20 cellular contexts compared by ENCODE assay signal in genomic region chrX:37803057-37803456, GRCh38. TPM values are rescaled to one million over a fixed set of nuclear protein-coding genes. Genes with fewer than 3 reads are reported as not detected.
DNase-seq lines count a peak whose midpoint lies in the region; ATAC-seq, FAIRE-seq and TF ChIP-seq lines count a peak whose summit lies in the region.
"Had no signal": no experiment of that assay in that cellular context is flagged by ENCODE, and none has a peak within 500 bp of the region (broad histone marks: within the 10 kb centered on the region; RNA-seq: fewer than 3 reads in every experiment).

No MANE protein-coding gene starts in this region.

- peak; percentile 79 for FAIRE-seq in GM12892 (lab: Jason Lieb, UNC)
- FAIRE-seq: A204.1, HTR-8/SVneo had no signal

- DNase-seq in GM12892 (ENCODE audit: insufficient read length) (no peak), COLO829 (ENCODE audit: low spot score) (no peak)
- no peak for DNase-seq in activated CD4-positive, CD25-positive, alpha-beta regulatory T cell (lab: John Stamatoyannopoulos, UW)
- DNase-seq: ACHN; CD4-positive, CD25-positive, alpha-beta regulatory T cell; CD8-positive, alpha-beta memory T cell; DMS79 treated with DMSO at 0.1 percent for 48 hours; EL; GOT3; H7 had no signal

- H3K4me3 Mint-ChIP-seq in IgD-negative memory B cell = no peak overlapping the region
- H3K4me3 Mint-ChIP-seq: CD4-positive, CD25-positive, alpha-beta regulatory T cell; CD8-positive, alpha-beta memory T cell had no signal

- H3K27ac Mint-ChIP-seq in IgD-negative memory B cell = peak overlapping the region in 2 of 3 donors; percentile 18 to 63
- H3K27ac Mint-ChIP-seq: CD4-positive, CD25-positive, alpha-beta regulatory T cell; CD8-positive, alpha-beta memory T cell had no signal

- peak overlapping the region; percentile 54 to 98 (median 76) for H3K4me2 ChIP-seq in BLaER1 treated with 17β-estradiol and CSF1 and Interleukin-3, amounts not matched to agents 10 nM and 100 nM
- H3K4me2 ChIP-seq: KMS-11 had no signal

- H3K9me3 ChIP-seq in BLaER1 treated with 17β-estradiol and CSF1 and Interleukin-3, amounts not matched to agents 10 nM and 100 nM (replicated peaks in 1 of 11) = peaks cover 0 to 62% (median 20%) of the 10 kb centered on the region in 11 experiments; a peak in 16 of 22 replicates
- no peaks in the 10 kb centered on the region for H3K9me3 ChIP-seq in neutrophil

- no peak for TF ChIP-seq CTCF in neutrophil (IDR thresholded peaks at IDR 0.05)

- H3K27ac ChIP-seq in BLaER1 treated with 17β-estradiol and CSF1 and Interleukin-3, amounts not matched to agents 10 nM and 100 nM = peak overlapping the region; percentile 69 to 98 (median 94)
- peak overlapping the region; percentile 86 for H3K27ac ChIP-seq in neutrophil
- H3K27ac ChIP-seq: KMS-11 had no signal

- no peaks in the 10 kb centered on the region for H3K27me3 ChIP-seq in BLaER1 treated with 17β-estradiol and CSF1 and Interleukin-3, amounts not matched to agents 10 nM and 100 nM
- no peaks in the 10 kb centered on the region for H3K27me3 ChIP-seq in neutrophil

- H3K36me3 ChIP-seq in BLaER1 treated with 17β-estradiol and CSF1 and Interleukin-3, amounts not matched to agents 10 nM and 100 nM = peaks cover 0 to 91% (median 8%) of the 10 kb centered on the region in 11 experiments; a peak in 14 of 22 replicates
- peaks cover 18% of the 10 kb centered on the region for H3K36me3 ChIP-seq in neutrophil

- peaks cover 43 to 96% (median 63%) of the 10 kb centered on the region in 10 experiments for H3K4me1 ChIP-seq in BLaER1 treated with 17β-estradiol and CSF1 and Interleukin-3, amounts not matched to agents 10 nM and 100 nM
- H3K4me1 ChIP-seq in neutrophil (ENCODE audit: control insufficient read depth in 1 of 2, insufficient read depth in 1 of 2, low read depth in 1 of 2, low read length in 1 of 2) = peaks cover 94 to 95% of the 10 kb centered on the region in 2 experiments

- H3K27me3 Mint-ChIP-seq in IgD-negative memory B cell = no peaks in the 10 kb centered on the region
- H3K27me3 Mint-ChIP-seq: CD4-positive, CD25-positive, alpha-beta regulatory T cell had no signal

- H3K9ac ChIP-seq in BLaER1 treated with 17β-estradiol and CSF1 and Interleukin-3, amounts not matched to agents 10 nM and 100 nM = peak overlapping the region in 9 of 11 experiments; percentile 32 to 85 (median 71); a peak in 15 of 22 replicates
- H3K9ac ChIP-seq: KMS-11 had no signal

- H3K4me1 Mint-ChIP-seq in IgD-negative memory B cell = peaks cover 12 to 21% (median 13%) of the 10 kb centered on the region in 3 donors
- H3K4me1 Mint-ChIP-seq: CD8-positive, alpha-beta memory T cell had no signal

- H3K36me3 Mint-ChIP-seq in IgD-negative memory B cell = peaks cover 1% of the 10 kb centered on the region
- H3K36me3 Mint-ChIP-seq: CD4-positive, CD25-positive, alpha-beta regulatory T cell; CD8-positive, alpha-beta memory T cell had no signal

- TF ChIP-seq POLR2A in GM12892 (IDR thresholded peaks at IDR 0.05; ENCODE audit: low read depth, low read length) (no peak), GM18505 (IDR thresholded peaks at IDR 0.05; ENCODE audit: borderline replicate concordance, extremely low read depth, insufficient read depth, insufficient read length) (no peak)

- no peaks in the 10 kb centered on the region for H4K20me1 ChIP-seq in BLaER1 treated with 17β-estradiol and CSF1 and Interleukin-3, amounts not matched to agents 10 nM and 100 nM

- no peaks in the 10 kb centered on the region for H3K9me3 Mint-ChIP-seq in IgD-negative memory B cell
- H3K9me3 Mint-ChIP-seq: CD8-positive, alpha-beta memory T cell had no signal

- ATAC-seq in GM18505 (IDR thresholded peaks at IDR 0.05; ENCODE audit: unreplicated experiment) (no peak), HG02938 (IDR thresholded peaks at IDR 0.05; ENCODE audit: unreplicated experiment) (no peak)
- ATAC-seq: HCT116 had no signal

- no peak overlapping the region for H3K4me3 ChIP-seq in BLaER1 treated with 17β-estradiol and CSF1 and Interleukin-3, amounts not matched to agents 10 nM and 100 nM
- no peak overlapping the region for H3K4me3 ChIP-seq in neutrophil (ENCODE audit: low read depth in 1 of 2, low read length in 1 of 2)

RNA-seq across cellular contexts. Expression of gene CYBB, which starts 23.2 kb away (rescaled TPM):
- polyA plus RNA-seq in GM12892 (2012; ENCODE audit: missing spikeins) = 24.2 TPM
- 122 TPM for polyA plus RNA-seq in IgD-negative memory B cell
- polyA plus RNA-seq: BJ; CD8-positive, alpha-beta memory T cell had no signal

RNA-seq across cellular contexts. Expression of gene DYNLT3, which starts 44.3 kb away (rescaled TPM):
- 14.0 TPM for polyA plus RNA-seq in GM12892 (2012; ENCODE audit: missing spikeins)
- polyA plus RNA-seq in IgD-negative memory B cell = 29.1 TPM
